ENCODE assay signal across 1 cellular context in genomic region chr3:48465531-48466378, GRCh38.
TF ChIP-seq lines count a peak whose summit lies in the region.

No MANE protein-coding gene starts in this region.

TF ChIP-seq in HepG2, 621 proteins besides CTCF, POLR2A, EP300 and RAD21 (continued from another document and continues in another):
- TF ChIP-seq ZNF577 (CRISPR knock-in tag; IDR thresholded peaks at IDR 0.05; ENCODE audit: borderline replicate concordance, low read depth) (no peak), RFX3 (CRISPR knock-in tag; IDR thresholded peaks at IDR 0.05) (peak; percentile 83), RFX5 (IDR thresholded peaks at IDR 0.05; ENCODE audit: low read depth, low read length) (no peak), ARHGAP35 (CRISPR knock-in tag; IDR thresholded peaks at IDR 0.05; ENCODE audit: borderline replicate concordance) (no peak), TOE1 (CRISPR knock-in tag; IDR thresholded peaks at IDR 0.05) (no peak), ZNF484 (CRISPR knock-in tag; IDR thresholded peaks at IDR 0.05; ENCODE audit: borderline replicate concordance, low read depth) (no peak), BHLHE40 (IDR thresholded peaks at IDR 0.05; ENCODE audit: low read length) (peak; percentile 43; the same call in 1 of the 2 replicates), HOXA7 (CRISPR knock-in tag; IDR thresholded peaks at IDR 0.05) (no peak), CEBPG (CRISPR knock-in tag; IDR thresholded peaks at IDR 0.05) (no peak), ZNF546 (CRISPR knock-in tag; conservative IDR thresholded peaks at IDR 0.05) (no peak), ZNF432 (CRISPR knock-in tag; IDR thresholded peaks at IDR 0.05; ENCODE audit: borderline replicate concordance) (no peak), CCAR2 (optimal IDR thresholded peaks at IDR 0.05; ENCODE audit: low read depth, low read length) (no peak), SRSF4 (IDR thresholded peaks at IDR 0.05; ENCODE audit: low read depth, low read length, poor library complexity, severe bottlenecking) (no peak), ZBTB37 (CRISPR knock-in tag; IDR thresholded peaks at IDR 0.05) (no peak), FOXJ3 (CRISPR knock-in tag; IDR thresholded peaks at IDR 0.05; ENCODE audit: borderline replicate concordance) (no peak), THRA (CRISPR knock-in tag; IDR thresholded peaks at IDR 0.05; ENCODE audit: borderline replicate concordance) (peak; percentile 72; the same call in 1 of the 2 replicates), ZNF816 (CRISPR knock-in tag; IDR thresholded peaks at IDR 0.05; ENCODE audit: borderline replicate concordance) (no peak), FIP1L1 (IDR thresholded peaks at IDR 0.05; ENCODE audit: borderline replicate concordance, insufficient read depth, low read depth, low read length) (no peak), ZSCAN12 (CRISPR knock-in tag; IDR thresholded peaks at IDR 0.05) (no peak), NFE2 (CRISPR knock-in tag; IDR thresholded peaks at IDR 0.05) (peak; percentile 91), ZNF441 (CRISPR knock-in tag; IDR thresholded peaks at IDR 0.05; ENCODE audit: borderline replicate concordance) (0 out of 2 replicates have a peak, but pooled peaks have one; percentile 40), ZNF20 (CRISPR knock-in tag; IDR thresholded peaks at IDR 0.05) (no peak), ZBTB42 (CRISPR knock-in tag; IDR thresholded peaks at IDR 0.05) (no peak), TBP (CRISPR knock-in tag; IDR thresholded peaks at IDR 0.05) (no peak), XRCC5 (optimal IDR thresholded peaks at IDR 0.05; ENCODE audit: low read length) (peak; percentile 66), STAT5B (CRISPR knock-in tag; IDR thresholded peaks at IDR 0.05) (no peak), SMAD9 (CRISPR knock-in tag; IDR thresholded peaks at IDR 0.05) (no peak), FOXA3 (CRISPR knock-in tag; IDR thresholded peaks at IDR 0.05) (peak; percentile 56), ZNF34 (CRISPR knock-in tag; IDR thresholded peaks at IDR 0.05; ENCODE audit: borderline replicate concordance) (peak; percentile 44; the same call in 1 of the 2 replicates), ZNF772 (CRISPR knock-in tag; IDR thresholded peaks at IDR 0.05) (peak; percentile 83), FOXC1 (CRISPR knock-in tag; IDR thresholded peaks at IDR 0.05; ENCODE audit: borderline replicate concordance) (no peak), DMAP1 (CRISPR knock-in tag; IDR thresholded peaks at IDR 0.05) (no peak), TRIM22 (IDR thresholded peaks at IDR 0.05) (no peak), DDIT3 (CRISPR knock-in tag; IDR thresholded peaks at IDR 0.05) (no peak), KLF13 (CRISPR knock-in tag; IDR thresholded peaks at IDR 0.05) (no peak)
- TF ChIP-seq, protein P1, sequence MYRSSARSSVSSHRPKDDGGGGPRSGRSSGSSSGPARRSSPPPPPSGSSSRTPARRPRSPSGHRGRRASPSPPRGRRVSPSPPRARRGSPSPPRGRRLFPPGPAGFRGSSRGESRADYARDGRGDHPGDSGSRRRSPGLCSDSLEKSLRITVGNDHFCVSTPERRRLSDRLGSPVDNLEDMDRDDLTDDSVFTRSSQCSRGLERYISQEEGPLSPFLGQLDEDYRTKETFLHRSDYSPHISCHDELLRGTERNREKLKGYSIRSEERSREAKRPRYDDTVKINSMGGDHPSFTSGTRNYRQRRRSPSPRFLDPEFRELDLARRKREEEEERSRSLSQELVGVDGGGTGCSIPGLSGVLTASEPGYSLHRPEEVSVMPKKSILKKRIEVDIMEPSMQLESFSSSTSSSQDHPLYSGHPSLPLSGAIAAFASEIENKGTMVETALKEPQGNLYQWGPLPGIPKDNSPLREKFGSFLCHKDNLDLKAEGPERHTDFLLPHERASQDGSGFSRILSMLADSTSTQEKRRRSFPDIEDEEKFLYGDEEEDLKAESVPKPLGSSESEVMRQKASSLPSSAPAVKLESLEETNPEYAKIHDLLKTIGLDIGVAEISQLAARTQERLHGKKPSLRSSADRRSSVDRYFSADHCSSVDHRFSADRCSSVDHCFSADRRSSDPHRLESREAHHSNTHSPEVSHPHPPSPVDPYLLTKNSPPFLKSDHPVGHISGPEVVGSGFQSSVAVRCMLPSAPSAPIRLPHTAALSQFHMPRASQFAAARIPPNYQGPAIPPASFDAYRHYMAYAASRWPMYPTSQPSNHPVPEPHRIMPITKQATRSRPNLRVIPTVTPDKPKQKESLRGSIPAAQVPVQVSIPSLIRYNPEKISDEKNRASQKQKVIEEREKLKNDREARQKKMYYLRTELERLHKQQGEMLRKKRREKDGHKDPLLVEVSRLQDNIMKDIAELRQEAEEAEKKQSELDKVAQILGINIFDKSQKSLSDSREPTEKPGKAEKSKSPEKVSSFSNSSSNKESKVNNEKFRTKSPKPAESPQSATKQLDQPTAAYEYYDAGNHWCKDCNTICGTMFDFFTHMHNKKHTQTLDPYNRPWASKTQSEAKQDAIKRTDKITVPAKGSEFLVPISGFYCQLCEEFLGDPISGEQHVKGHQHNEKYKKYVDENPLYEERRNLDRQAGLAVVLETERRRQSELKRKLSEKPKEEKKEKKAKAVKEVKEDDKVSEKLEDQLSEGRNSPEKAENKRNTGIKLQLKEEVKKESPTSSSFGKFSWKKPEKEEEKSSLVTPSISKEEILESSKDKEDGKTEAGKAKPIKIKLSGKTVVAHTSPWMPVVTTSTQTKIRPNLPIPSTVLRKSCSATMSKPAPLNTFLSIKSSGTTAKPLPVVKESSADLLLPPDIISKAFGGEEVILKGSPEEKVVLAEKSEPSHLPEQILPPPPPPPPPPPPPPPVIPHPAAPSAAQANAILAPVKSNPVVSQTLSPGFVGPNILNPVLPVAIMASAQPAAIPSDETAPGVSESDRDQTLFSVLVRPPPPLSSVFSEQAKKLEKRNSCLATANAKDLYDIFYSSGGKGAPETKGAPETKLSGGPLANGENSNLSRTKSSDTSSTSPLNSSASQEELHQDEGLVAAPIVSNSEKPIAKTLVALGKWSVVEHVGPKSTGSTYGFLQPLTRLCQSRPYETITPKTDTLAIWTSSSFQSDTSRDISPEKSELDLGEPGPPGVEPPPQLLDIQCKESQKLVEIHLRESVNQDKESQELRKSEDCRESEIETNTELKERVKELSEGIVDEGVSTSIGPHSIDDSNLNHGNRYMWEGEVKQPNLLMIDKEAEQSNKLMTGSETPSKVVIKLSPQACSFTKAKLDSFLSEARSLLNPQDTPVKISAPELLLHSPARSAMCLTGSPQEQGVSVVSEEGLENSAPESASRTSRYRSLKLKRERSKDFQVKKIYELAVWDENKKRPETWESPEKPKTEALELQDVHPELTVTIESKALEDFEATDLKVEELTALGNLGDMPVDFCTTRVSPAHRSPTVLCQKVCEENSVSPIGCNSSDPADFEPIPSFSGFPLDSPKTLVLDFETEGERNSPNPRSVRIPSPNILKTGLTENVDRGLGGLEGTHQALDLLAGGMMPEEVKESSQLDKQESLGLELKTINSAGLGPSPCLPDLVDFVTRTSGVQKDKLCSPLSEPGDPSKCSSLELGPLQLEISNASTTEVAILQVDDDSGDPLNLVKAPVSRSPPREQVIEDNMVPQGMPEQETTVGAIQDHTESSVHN (CRISPR knock-in tag; IDR thresholded peaks at IDR 0.05) = no peak
- TF ChIP-seq, protein P2, sequence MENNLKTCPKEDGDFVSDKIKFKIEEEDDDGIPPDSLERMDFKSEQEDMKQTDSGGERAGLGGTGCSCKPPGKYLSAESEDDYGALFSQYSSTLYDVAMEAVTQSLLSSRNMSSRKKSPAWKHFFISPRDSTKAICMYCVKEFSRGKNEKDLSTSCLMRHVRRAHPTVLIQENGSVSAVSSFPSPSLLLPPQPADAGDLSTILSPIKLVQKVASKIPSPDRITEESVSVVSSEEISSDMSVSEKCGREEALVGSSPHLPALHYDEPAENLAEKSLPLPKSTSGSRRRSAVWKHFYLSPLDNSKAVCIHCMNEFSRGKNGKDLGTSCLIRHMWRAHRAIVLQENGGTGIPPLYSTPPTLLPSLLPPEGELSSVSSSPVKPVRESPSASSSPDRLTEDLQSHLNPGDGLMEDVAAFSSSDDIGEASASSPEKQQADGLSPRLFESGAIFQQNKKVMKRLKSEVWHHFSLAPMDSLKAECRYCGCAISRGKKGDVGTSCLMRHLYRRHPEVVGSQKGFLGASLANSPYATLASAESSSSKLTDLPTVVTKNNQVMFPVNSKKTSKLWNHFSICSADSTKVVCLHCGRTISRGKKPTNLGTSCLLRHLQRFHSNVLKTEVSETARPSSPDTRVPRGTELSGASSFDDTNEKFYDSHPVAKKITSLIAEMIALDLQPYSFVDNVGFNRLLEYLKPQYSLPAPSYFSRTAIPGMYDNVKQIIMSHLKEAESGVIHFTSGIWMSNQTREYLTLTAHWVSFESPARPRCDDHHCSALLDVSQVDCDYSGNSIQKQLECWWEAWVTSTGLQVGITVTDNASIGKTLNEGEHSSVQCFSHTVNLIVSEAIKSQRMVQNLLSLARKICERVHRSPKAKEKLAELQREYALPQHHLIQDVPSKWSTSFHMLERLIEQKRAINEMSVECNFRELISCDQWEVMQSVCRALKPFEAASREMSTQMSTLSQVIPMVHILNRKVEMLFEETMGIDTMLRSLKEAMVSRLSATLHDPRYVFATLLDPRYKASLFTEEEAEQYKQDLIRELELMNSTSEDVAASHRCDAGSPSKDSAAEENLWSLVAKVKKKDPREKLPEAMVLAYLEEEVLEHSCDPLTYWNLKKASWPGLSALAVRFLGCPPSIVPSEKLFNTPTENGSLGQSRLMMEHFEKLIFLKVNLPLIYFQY (CRISPR knock-in tag; IDR thresholded peaks at IDR 0.05; ENCODE audit: borderline replicate concordance) = peak; percentile 51; the same call in 1 of the 2 replicates
- TF ChIP-seq, protein P3, sequence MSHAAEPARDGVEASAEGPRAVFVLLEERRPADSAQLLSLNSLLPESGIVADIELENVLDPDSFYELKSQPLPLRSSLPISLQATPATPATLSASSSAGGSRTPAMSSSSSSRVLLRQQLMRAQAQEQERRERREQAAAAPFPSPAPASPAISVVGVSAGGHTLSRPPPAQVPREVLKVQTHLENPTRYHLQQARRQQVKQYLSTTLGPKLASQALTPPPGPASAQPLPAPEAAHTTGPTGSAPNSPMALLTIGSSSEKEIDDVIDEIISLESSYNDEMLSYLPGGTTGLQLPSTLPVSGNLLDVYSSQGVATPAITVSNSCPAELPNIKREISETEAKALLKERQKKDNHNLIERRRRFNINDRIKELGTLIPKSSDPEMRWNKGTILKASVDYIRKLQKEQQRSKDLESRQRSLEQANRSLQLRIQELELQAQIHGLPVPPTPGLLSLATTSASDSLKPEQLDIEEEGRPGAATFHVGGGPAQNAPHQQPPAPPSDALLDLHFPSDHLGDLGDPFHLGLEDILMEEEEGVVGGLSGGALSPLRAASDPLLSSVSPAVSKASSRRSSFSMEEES (CRISPR knock-in tag; IDR thresholded peaks at IDR 0.05) = no peak
- TF ChIP-seq, protein P4, sequence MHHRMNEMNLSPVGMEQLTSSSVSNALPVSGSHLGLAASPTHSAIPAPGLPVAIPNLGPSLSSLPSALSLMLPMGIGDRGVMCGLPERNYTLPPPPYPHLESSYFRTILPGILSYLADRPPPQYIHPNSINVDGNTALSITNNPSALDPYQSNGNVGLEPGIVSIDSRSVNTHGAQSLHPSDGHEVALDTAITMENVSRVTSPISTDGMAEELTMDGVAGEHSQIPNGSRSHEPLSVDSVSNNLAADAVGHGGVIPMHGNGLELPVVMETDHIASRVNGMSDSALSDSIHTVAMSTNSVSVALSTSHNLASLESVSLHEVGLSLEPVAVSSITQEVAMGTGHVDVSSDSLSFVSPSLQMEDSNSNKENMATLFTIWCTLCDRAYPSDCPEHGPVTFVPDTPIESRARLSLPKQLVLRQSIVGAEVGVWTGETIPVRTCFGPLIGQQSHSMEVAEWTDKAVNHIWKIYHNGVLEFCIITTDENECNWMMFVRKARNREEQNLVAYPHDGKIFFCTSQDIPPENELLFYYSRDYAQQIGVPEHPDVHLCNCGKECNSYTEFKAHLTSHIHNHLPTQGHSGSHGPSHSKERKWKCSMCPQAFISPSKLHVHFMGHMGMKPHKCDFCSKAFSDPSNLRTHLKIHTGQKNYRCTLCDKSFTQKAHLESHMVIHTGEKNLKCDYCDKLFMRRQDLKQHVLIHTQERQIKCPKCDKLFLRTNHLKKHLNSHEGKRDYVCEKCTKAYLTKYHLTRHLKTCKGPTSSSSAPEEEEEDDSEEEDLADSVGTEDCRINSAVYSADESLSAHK (CRISPR knock-in tag; IDR thresholded peaks at IDR 0.05; ENCODE audit: borderline replicate concordance) = no peak
